In the genomic region with DNA sequence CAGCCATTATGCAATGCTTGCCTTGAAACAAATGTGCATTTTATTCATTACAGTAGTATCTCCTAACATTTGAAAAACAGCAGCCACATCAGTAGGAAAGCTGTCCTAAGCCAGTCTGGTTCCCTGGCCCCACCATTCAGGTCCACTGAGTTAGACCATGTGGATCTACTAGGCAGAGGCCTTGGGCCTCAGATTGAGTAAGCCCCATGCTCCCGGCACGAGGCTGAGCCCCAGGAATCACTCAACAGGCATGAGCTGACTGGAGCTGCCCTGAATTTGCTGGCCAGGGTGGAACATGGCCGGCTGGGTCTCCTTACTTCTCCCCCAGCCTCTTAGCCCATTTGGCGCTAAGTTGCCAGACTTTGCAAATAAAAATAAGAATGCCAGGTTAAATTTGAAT, we compare ENCODE assay signal across 1 cellular context.
TF ChIP-seq lines count a peak whose summit lies in the region.

No MANE protein-coding gene starts in this region.

TF ChIP-seq in HepG2, 621 proteins besides CTCF, POLR2A, EP300 and RAD21 (continued from another document):
- TF ChIP-seq ZBTB33 (CRISPR knock-in tag; IDR thresholded peaks at IDR 0.05) (peak; percentile 22; the same call in 1 of the 2 replicates), ZNF597 (CRISPR knock-in tag; IDR thresholded peaks at IDR 0.05) (no peak), ZFY (CRISPR knock-in tag; IDR thresholded peaks at IDR 0.05) (0 out of 2 replicates have a peak, but pooled peaks have one; percentile 22), RARA (CRISPR knock-in tag; IDR thresholded peaks at IDR 0.05) (0 out of 2 replicates have a peak, but pooled peaks have one; percentile 20)
- TF ChIP-seq, protein P1, sequence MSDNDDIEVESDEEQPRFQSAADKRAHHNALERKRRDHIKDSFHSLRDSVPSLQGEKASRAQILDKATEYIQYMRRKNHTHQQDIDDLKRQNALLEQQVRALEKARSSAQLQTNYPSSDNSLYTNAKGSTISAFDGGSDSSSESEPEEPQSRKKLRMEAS (IDR thresholded peaks at IDR 0.05): peak; percentile 55; the same call in 1 of the 2 replicates
